Comparison of ENCODE assay signal across 27 cellular contexts in genomic region chr1:160144921-160145320, GRCh38. TPM values are rescaled to one million over a fixed set of nuclear protein-coding genes. Genes with fewer than 3 reads are reported as not detected.
DNase-seq lines count a peak whose midpoint lies in the region; ATAC-seq and TF ChIP-seq lines count a peak whose summit lies in the region.
"Had no signal": no experiment of that assay in that cellular context is flagged by ENCODE, and none has a peak within 500 bp of the region (broad histone marks: within the 10 kb centered on the region; RNA-seq: fewer than 3 reads in every experiment).

No MANE protein-coding gene starts in this region.

- H3K4me1 Mint-ChIP-seq in neural progenitor cell, result peaks cover 11% of the 10 kb centered on the region
- H3K4me1 Mint-ChIP-seq in CD8-positive, alpha-beta memory T cell, result no peaks in the 10 kb centered on the region
- peaks cover 6% of the 10 kb centered on the region for H3K4me1 Mint-ChIP-seq in stimulated activated memory B cell treated with anti-CD40 and anti-IgM and Interleukin-4, amounts not matched to agents 10 μg/mL and 1 μg/mL and 100 μg/mL, for 72 hours
- H3K4me1 Mint-ChIP-seq: CD4-positive, alpha-beta memory T cell had no signal

- H3K4me1 ChIP-seq in neural progenitor cell, result peaks cover 13% of the 10 kb centered on the region
- H3K4me1 ChIP-seq in CD8-positive, alpha-beta memory T cell (ENCODE audit: insufficient read depth, low read length), result no peaks in the 10 kb centered on the region
- H3K4me1 ChIP-seq: stomach had no signal

- peaks cover 3% of the 10 kb centered on the region for H3K27me3 Mint-ChIP-seq in neural progenitor cell (ENCODE audit: insufficient read depth, low read depth)
- H3K27me3 Mint-ChIP-seq in CD8-positive, alpha-beta memory T cell, result peaks cover 23 to 34% of the 10 kb centered on the region in 2 donors
- peaks cover 36% of the 10 kb centered on the region for H3K27me3 Mint-ChIP-seq in stimulated activated memory B cell treated with anti-CD40 and anti-IgM and Interleukin-4, amounts not matched to agents 10 μg/mL and 1 μg/mL and 100 μg/mL, for 72 hours

- no peak for TF ChIP-seq CTCF in neural progenitor cell (IDR thresholded peaks at IDR 0.05)

- no peak overlapping the region for H2AFZ ChIP-seq in neural progenitor cell (replicated peaks)

- H3K27ac Mint-ChIP-seq in neural progenitor cell, result peak overlapping the region; percentile 70
- H3K27ac Mint-ChIP-seq in CD8-positive, alpha-beta memory T cell, result no peak overlapping the region
- H3K27ac Mint-ChIP-seq in stimulated activated memory B cell treated with anti-CD40 and anti-IgM and Interleukin-4, amounts not matched to agents 10 μg/mL and 1 μg/mL and 100 μg/mL, for 72 hours, result no peak overlapping the region
- H3K27ac Mint-ChIP-seq: activated CD8-positive, alpha-beta T cell treated with anti-CD3 and anti-CD28 coated beads, Interleukin-2, amount 10 ng/mL, durations not matched to agents 7 days and 5 days; activated T-cell treated with anti-CD3 and anti-CD28 coated beads, Interleukin-2, amount 50 U/mL, for 24 hours; CD4-positive, alpha-beta memory T cell; T-helper 2 cell treated with Interferon-gamma antibody and Interleukin-4, amounts not matched to agents 5 μg/mL and 100 μg/mL, for 36 hours had no signal

- H3K27me3 ChIP-seq in MG63 (no peaks in the 10 kb centered on the region), neural progenitor cell (no peaks in the 10 kb centered on the region)
- H3K27me3 ChIP-seq in CD8-positive, alpha-beta memory T cell (ENCODE audit: insufficient read depth, low read length, poor library complexity, severe bottlenecking), result no peaks in the 10 kb centered on the region
- H3K27me3 ChIP-seq: esophagus muscularis mucosa, transverse colon had no signal

- H3K4me3 ChIP-seq in MG63 (no peak overlapping the region), neural progenitor cell (no peak overlapping the region)
- no peak overlapping the region for H3K4me3 ChIP-seq in CD8-positive, alpha-beta memory T cell (ENCODE audit: low read length)
- H3K4me3 ChIP-seq: esophagus muscularis mucosa, left lung, spleen, stomach, transverse colon had no signal

- DNase-seq in EL (peak; percentile 64), MG63 (peak; percentile 55), dedifferentiated amniotic fluid mesenchymal stem cell (ENCODE audit: extremely low spot score) (peak; percentile 33), neural progenitor cell (ENCODE audit: low spot score) (peak; percentile 18)
- DNase-seq in CD8-positive, alpha-beta memory T cell, result no peak
- no peak for DNase-seq in activated CD4-positive, CD25-positive, alpha-beta regulatory T cell treated with anti-CD3 and anti-CD28 coated beads, Interleukin-2, amount 50 U/mL, for 72 hours
- DNase-seq: activated CD4-positive, CD25-positive, alpha-beta regulatory T cell; activated CD8-positive, alpha-beta T cell treated with anti-CD3 and anti-CD28 coated beads, Interleukin-2, amount 10 ng/mL, durations not matched to agents 7 days and 5 days; activated naive CD4-positive, alpha-beta T cell treated with Interleukin-2 at 50 U/mL for 16 hours; activated T-cell treated with anti-CD3 and anti-CD28 coated beads, Interleukin-2, amount 50 U/mL, for 24 hours; CD4-positive, alpha-beta memory T cell; effector memory CD4-positive, alpha-beta T cell; MV-4-11; NCI-H187; NCI-H345; spleen; stimulated activated CD4-positive, alpha-beta T cell treated with anti-CD3 and anti-CD28 coated beads, Interleukin-4, amount 100 ng/mL, for 4 hours; stomach; transverse colon had no signal

- CTCF ChIA-PET in CD8-positive, alpha-beta memory T cell (lab: Charles Lee), result no interaction called here

- H3K9ac ChIP-seq in neural progenitor cell, result no peak overlapping the region

- POLR2A ChIA-PET in CD8-positive, alpha-beta memory T cell (lab: Charles Lee), result no interaction called here

- peaks cover 21% of the 10 kb centered on the region for H3K36me3 Mint-ChIP-seq in neural progenitor cell
- no peaks in the 10 kb centered on the region for H3K36me3 Mint-ChIP-seq in CD8-positive, alpha-beta memory T cell
- H3K36me3 Mint-ChIP-seq in stimulated activated memory B cell treated with anti-CD40 and anti-IgM and Interleukin-4, amounts not matched to agents 10 μg/mL and 1 μg/mL and 100 μg/mL, for 72 hours, result no peaks in the 10 kb centered on the region
- H3K36me3 Mint-ChIP-seq: CD4-positive, alpha-beta memory T cell had no signal

- H3K36me3 ChIP-seq in MG63 (no peaks in the 10 kb centered on the region), neural progenitor cell (no peaks in the 10 kb centered on the region)
- H3K36me3 ChIP-seq in CD8-positive, alpha-beta memory T cell (ENCODE audit: insufficient read depth, low read length), result no peaks in the 10 kb centered on the region
- H3K36me3 ChIP-seq: left lung, spleen, stomach, transverse colon had no signal

- no peak overlapping the region for H3K27ac ChIP-seq in neural progenitor cell
- H3K27ac ChIP-seq in CD8-positive, alpha-beta memory T cell (ENCODE audit: low read depth, low read length), result no peak overlapping the region
- H3K27ac ChIP-seq: esophagus muscularis mucosa, left lung, spleen, stomach, transverse colon had no signal

- peaks cover 3% of the 10 kb centered on the region for H3K9me3 Mint-ChIP-seq in neural progenitor cell
- H3K9me3 Mint-ChIP-seq in CD8-positive, alpha-beta memory T cell, result no peaks in the 10 kb centered on the region
- no peaks in the 10 kb centered on the region for H3K9me3 Mint-ChIP-seq in stimulated activated memory B cell treated with anti-CD40 and anti-IgM and Interleukin-4, amounts not matched to agents 10 μg/mL and 1 μg/mL and 100 μg/mL, for 72 hours
- H3K9me3 Mint-ChIP-seq: activated T-cell treated with anti-CD3 and anti-CD28 coated beads, Interleukin-2, amount 50 U/mL, for 24 hours; CD4-positive, alpha-beta memory T cell; neural crest cell; T-helper 2 cell treated with Interferon-gamma antibody and Interleukin-4, amounts not matched to agents 5 μg/mL and 100 μg/mL, for 36 hours had no signal

- no peak overlapping the region for H3K4me2 ChIP-seq in neural progenitor cell

- no peak overlapping the region for H3K4me3 Mint-ChIP-seq in neural progenitor cell
- H3K4me3 Mint-ChIP-seq in CD8-positive, alpha-beta memory T cell, result no peak overlapping the region
- no peak overlapping the region for H3K4me3 Mint-ChIP-seq in stimulated activated memory B cell treated with anti-CD40 and anti-IgM and Interleukin-4, amounts not matched to agents 10 μg/mL and 1 μg/mL and 100 μg/mL, for 72 hours
- H3K4me3 Mint-ChIP-seq: activated CD8-positive, alpha-beta T cell treated with anti-CD3 and anti-CD28 coated beads, Interleukin-2, amount 10 ng/mL, durations not matched to agents 7 days and 5 days; activated T-cell treated with anti-CD3 and anti-CD28 coated beads, Interleukin-2, amount 50 U/mL, for 24 hours; CD4-positive, alpha-beta memory T cell; neural crest cell; T-helper 2 cell treated with Interferon-gamma antibody and Interleukin-4, amounts not matched to agents 5 μg/mL and 100 μg/mL, for 36 hours had no signal

- no peaks in the 10 kb centered on the region for H3K79me2 ChIP-seq in neural progenitor cell (ENCODE audit: low read depth)

- H4K20me1 ChIP-seq in neural progenitor cell (ENCODE audit: low read depth), result no peaks in the 10 kb centered on the region

- H3K9me3 ChIP-seq in MG63, result no peaks in the 10 kb centered on the region
- H3K9me3 ChIP-seq in neural progenitor cell (ENCODE audit: low read depth), result no peaks in the 10 kb centered on the region
- H3K9me3 ChIP-seq in CD8-positive, alpha-beta memory T cell (ENCODE audit: low read length), result no peaks in the 10 kb centered on the region
- H3K9me3 ChIP-seq: esophagus muscularis mucosa, left lung, spleen, stomach, transverse colon had no signal

- ATAC-seq in GM18868 (IDR thresholded peaks at IDR 0.05; ENCODE audit: unreplicated experiment), result no peak
- no peak for ATAC-seq in stimulated activated memory B cell treated with anti-CD40 and anti-IgM and Interleukin-4, amounts not matched to agents 10 μg/mL and 1 μg/mL and 100 μg/mL, for 72 hours
- ATAC-seq: activated CD8-positive, alpha-beta T cell treated with anti-CD3 and anti-CD28 coated beads, Interleukin-2, amount 10 ng/mL, durations not matched to agents 7 days and 5 days; HCT116; left lung had no signal

- peaks cover 32% of the 10 kb centered on the region for H3F3A ChIP-seq in neural progenitor cell (ENCODE audit: low read depth)

RNA-seq across cellular contexts. Expression of gene ATP1A4, which starts 6.5 kb away (rescaled TPM):
- total RNA-seq in MG63 (2014; rRNA removed; shearing (Covaris generic); ENCODE audit: low replicate concordance), result not detected in 2 replicates
- 0.17 and 0.62 TPM in 2 replicates for total RNA-seq in neural progenitor cell (ENCODE audit: low replicate concordance)
- not detected for total RNA-seq in CD8-positive, alpha-beta memory T cell
- polyA plus RNA-seq in CD8-positive, alpha-beta memory T cell, result not detected
- total RNA-seq: activated CD8-positive, alpha-beta T cell treated with anti-CD3 and anti-CD28 coated beads, Interleukin-2, amount 10 ng/mL, durations not matched to agents 7 days and 5 days; CD4-positive, alpha-beta memory T cell; left lung had no signal
- polyA plus RNA-seq: CD4-positive, alpha-beta memory T cell had no signal

RNA-seq across cellular contexts. Expression of gene ATP1A2, which starts 29.4 kb away (rescaled TPM):
- total RNA-seq in MG63 (2014; rRNA removed; shearing (Covaris generic); ENCODE audit: low replicate concordance), result not detected in 2 replicates
- total RNA-seq in neural progenitor cell (ENCODE audit: low replicate concordance), result 88.6 and 154 TPM in 2 replicates
- total RNA-seq in CD8-positive, alpha-beta memory T cell, result not detected
- not detected for polyA plus RNA-seq in CD8-positive, alpha-beta memory T cell
- total RNA-seq: activated CD8-positive, alpha-beta T cell treated with anti-CD3 and anti-CD28 coated beads, Interleukin-2, amount 10 ng/mL, durations not matched to agents 7 days and 5 days; CD4-positive, alpha-beta memory T cell had no signal
- polyA plus RNA-seq: CD4-positive, alpha-beta memory T cell had no signal

RNA-seq across cellular contexts. Expression of gene CASQ1, which starts 45.5 kb away (rescaled TPM):
- not detected in 2 replicates for total RNA-seq in MG63 (2014; rRNA removed; shearing (Covaris generic); ENCODE audit: low replicate concordance)
- total RNA-seq in neural progenitor cell (ENCODE audit: low replicate concordance), result 0.50 TPM in 1 of 2 replicates, not detected in the other
- total RNA-seq in CD8-positive, alpha-beta memory T cell, result not detected
- polyA plus RNA-seq in CD8-positive, alpha-beta memory T cell, result not detected
- total RNA-seq: activated CD8-positive, alpha-beta T cell treated with anti-CD3 and anti-CD28 coated beads, Interleukin-2, amount 10 ng/mL, durations not matched to agents 7 days and 5 days; CD4-positive, alpha-beta memory T cell; mononuclear cell had no signal
- polyA plus RNA-seq: CD4-positive, alpha-beta memory T cell had no signal

RNA-seq across cellular contexts. Expression of gene IGSF8, which starts 46.5 kb away (rescaled TPM):
- total RNA-seq in MG63 (2014; rRNA removed; shearing (Covaris generic); ENCODE audit: low replicate concordance), result 18.0 and 20.2 TPM in 2 replicates
- total RNA-seq in neural progenitor cell (ENCODE audit: low replicate concordance), result 9.4 and 23.4 TPM in 2 replicates
- total RNA-seq in CD8-positive, alpha-beta memory T cell, result 10 to 100 TPM; 39.5 to 42.7 TPM
- 59.2 TPM for polyA plus RNA-seq in CD8-positive, alpha-beta memory T cell

Comparison
In these comparisons a context has a peak if more than half of its experiments do, and no peak if none do; other contexts are left out.
1. DNase-seq: peak in EL (single experiment), MG63 (single experiment), dedifferentiated amniotic fluid mesenchymal stem cell (single experiment) and neural progenitor cell (single experiment); none in CD8-positive, alpha-beta memory T cell (0 of 5) and activated CD4-positive, CD25-positive, alpha-beta regulatory T cell treated with anti-CD3 and anti-CD28 coated beads, Interleukin-2, amount 50 U/mL, for 72 hours (single experiment).
2. RNA of gene ATP1A2, which starts 29.4 kb away (total RNA-seq): 88.6 to 154 TPM in neural progenitor cell; not detected in MG63 and not detected in CD8-positive, alpha-beta memory T cell; every median in the first group is over 10 times any median in the second.